In genomic region chr1:77219166-77219887, GRCh38 we compare ENCODE assay signal across 8 cellular contexts. TPM values are rescaled to one million over a fixed set of nuclear protein-coding genes. Genes with fewer than 3 reads are reported as not detected.
DNase-seq lines count a peak whose midpoint lies in the region; ATAC-seq, FAIRE-seq and TF ChIP-seq lines count a peak whose summit lies in the region.

TSS of gene PIGK (minus strand) at chr1:77219430. CDS start at chr1:77219402, 28 bp downstream.

- DNase-seq in AG20443 (ENCODE audit: low spot score) (peak; percentile 91), NCI-H446 treated with DMSO at 0.1 percent for 48 hours (lab: John Stamatoyannopoulos, UW) (peak; percentile 78), choroid plexus epithelial cell (ENCODE audit: low read depth) (peak; percentile 91), kidney (peak; percentile 91)
- peak; percentile 77 to 80 for DNase-seq in activated CD4-positive, alpha-beta T cell treated with anti-CD3 and anti-CD28 coated beads for 24 hours (ENCODE audit: low read depth in 2 of 2)
- DNase-seq in stimulated activated CD4-positive, alpha-beta T cell treated with anti-CD3 and anti-CD28 coated beads, Interleukin-15, amount 100 ng/mL, for 24 hours: peak; percentile 92

- no peaks in the 10 kb centered on the region for H3K36me3 ChIP-seq in kidney (ENCODE audit: control insufficient read depth in 1 of 2, insufficient read depth in 2 of 2, low read length in 2 of 2)

- H3K4me3 ChIP-seq in choroid plexus epithelial cell (ENCODE audit: low read depth, low read length): peak within 1 kb of the TSS; percentile 77
- H3K4me3 ChIP-seq in kidney (ENCODE audit: low read length in 2 of 2): peak within 1 kb of the TSS; percentile 92 to 99

- peak; percentile 42 for FAIRE-seq in kidney (lab: Jason Lieb, UNC)

- no peaks in the 10 kb centered on the region for H3K4me1 ChIP-seq in kidney (ENCODE audit: control insufficient read depth in 1 of 2, insufficient read depth in 1 of 2, low read depth in 1 of 2, low read length in 2 of 2)

- H3K9ac ChIP-seq in kidney (ENCODE audit: low read length in 2 of 2): peak within 1 kb of the TSS; percentile 74 to 91

- intact Hi-C loops in kidney (cut with DNase I): no loop called here

- H3K27ac ChIP-seq in kidney (ENCODE audit: low read depth in 2 of 2, low read length in 2 of 2): peak within 1 kb of the TSS; percentile 27 to 76

- ATAC-seq in GM19035 (IDR thresholded peaks at IDR 0.05; ENCODE audit: unreplicated experiment) (peak; percentile 96), HG03354 (IDR thresholded peaks at IDR 0.05; ENCODE audit: poor library complexity, severe bottlenecking, unreplicated experiment) (peak; percentile 95)

- H3K9me3 ChIP-seq in kidney (ENCODE audit: control insufficient read depth in 1 of 2, low read length in 2 of 2): no peaks in the 10 kb centered on the region

- TF ChIP-seq CTCF in choroid plexus epithelial cell (conservative IDR thresholded peaks at IDR 0.05; ENCODE audit: low read depth, low read length): peak; percentile 37
- no peak for TF ChIP-seq CTCF in kidney (IDR thresholded peaks at IDR 0.05; ENCODE audit: borderline replicate concordance, extremely low read depth, insufficient read depth)

RNA-seq across cellular contexts. Expression of gene PIGK, which starts in this region (rescaled TPM):
- total RNA-seq in kidney: 38.5 TPM
- polyA plus RNA-seq in kidney (ENCODE audit: insufficient read depth, low read depth, low replicate concordance): 31.0 TPM

Comparison
In these comparisons a context has a peak if more than half of its experiments do, and no peak if none do; other contexts are left out.
1. Peak in every context shown above with its lines: DNase-seq, ATAC-seq, H3K4me3 ChIP-seq and H3K27ac ChIP-seq.